ENCODE assay signal across 8 cellular contexts in the genomic region with DNA sequence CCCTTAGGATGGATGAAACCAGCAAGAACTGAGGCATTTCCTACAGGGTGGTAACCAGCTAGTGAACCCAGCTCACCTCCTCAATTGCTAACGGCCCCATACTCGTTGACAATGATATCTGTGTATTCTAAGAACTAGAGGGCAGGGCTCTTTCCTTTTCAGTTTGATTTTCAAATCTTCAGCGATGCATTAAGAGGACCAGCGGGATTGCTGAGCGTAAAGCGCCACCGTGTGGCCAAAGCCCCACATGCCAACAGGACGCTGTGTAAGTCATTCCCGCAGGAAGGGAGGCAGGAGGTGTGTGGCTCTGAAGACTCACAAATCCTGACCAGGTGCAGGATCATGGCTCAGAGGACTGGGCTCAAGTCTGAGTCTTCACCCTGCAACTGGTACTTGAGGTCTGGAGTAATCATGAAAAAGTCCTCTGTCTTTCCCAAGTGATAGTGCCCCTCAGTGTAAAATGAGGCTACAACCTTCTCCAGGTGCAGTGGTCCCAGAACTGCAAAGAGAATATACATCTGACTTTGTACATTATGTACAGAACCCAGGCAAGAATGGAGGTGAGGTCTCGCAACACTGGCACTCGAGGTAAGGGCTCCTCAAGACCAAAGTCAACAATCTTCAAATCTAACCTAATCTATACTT. TPM values are rescaled to one million over a fixed set of nuclear protein-coding genes. Genes with fewer than 3 reads are reported as not detected.
DNase-seq lines count a peak whose midpoint lies in the region; ATAC-seq and TF ChIP-seq lines count a peak whose summit lies in the region.

No MANE protein-coding gene starts in this region.

- no peaks in the 10 kb centered on the region for H3K36me3 Mint-ChIP-seq in GM23338 (ENCODE audit: low read depth)
- no peaks in the 10 kb centered on the region for H3K36me3 Mint-ChIP-seq in activated T-helper 2 cell treated with anti-CD3 and anti-CD28 coated beads, Interferon-gamma antibody, Interleukin-2, Interleukin-4, amounts not matched to agents 10 μg/mL and 5 μg/mL and 100 μg/mL, durations not matched to agents 14 hours and 24 hours and 36 hours (ENCODE audit: low read depth)

- no peaks in the 10 kb centered on the region for H4K20me1 ChIP-seq in DOHH2 (ENCODE audit: control insufficient read depth, insufficient read depth, low read depth, low read length)
- no peaks in the 10 kb centered on the region for H4K20me1 ChIP-seq in GM23338 (replicated peaks; ENCODE audit: insufficient read depth)

- intact Hi-C loops in activated T-helper 2 cell treated with anti-CD3 and anti-CD28 coated beads, Interferon-gamma antibody, Interleukin-2, Interleukin-4, amounts not matched to agents 10 μg/mL and 5 μg/mL and 100 μg/mL, durations not matched to agents 14 hours and 24 hours and 36 hours (cut with micrococcal nuclease), result loop anchor here (1.0 to 10.0 kb wide), 4 partner anchors 158 to 1094 kb away; no protein-coding TSS in a partner anchor
- intact Hi-C loops in thyroid gland (cut with DNase I), result no loop called here

- H3K27ac Mint-ChIP-seq in GM23338, result no peak overlapping the region
- no peak overlapping the region for H3K27ac Mint-ChIP-seq in activated T-helper 2 cell treated with anti-CD3 and anti-CD28 coated beads, Interferon-gamma antibody, Interleukin-2, Interleukin-4, amounts not matched to agents 10 μg/mL and 5 μg/mL and 100 μg/mL, durations not matched to agents 14 hours and 24 hours and 36 hours

- H3K27me3 Mint-ChIP-seq in GM23338 (ENCODE audit: insufficient read depth, low read depth, poor library complexity), result peaks cover 4% of the 10 kb centered on the region
- H3K27me3 Mint-ChIP-seq in activated T-helper 2 cell treated with anti-CD3 and anti-CD28 coated beads, Interferon-gamma antibody, Interleukin-2, Interleukin-4, amounts not matched to agents 10 μg/mL and 5 μg/mL and 100 μg/mL, durations not matched to agents 14 hours and 24 hours and 36 hours (ENCODE audit: low read depth), result peaks cover 16% of the 10 kb centered on the region

- H3K9me3 Mint-ChIP-seq in GM23338, result peaks cover 10% of the 10 kb centered on the region; the same call in 2 of the 3 replicates
- H3K9me3 Mint-ChIP-seq in activated T-helper 2 cell treated with anti-CD3 and anti-CD28 coated beads, Interferon-gamma antibody, Interleukin-2, Interleukin-4, amounts not matched to agents 10 μg/mL and 5 μg/mL and 100 μg/mL, durations not matched to agents 14 hours and 24 hours and 36 hours, result no peaks in the 10 kb centered on the region

- WGBS in thyroid gland, 2 donors, result 7% methylated on average over 11 of the region's 11 CpGs

- H3K9me2 ChIP-seq in DOHH2 (replicated peaks; ENCODE audit: control insufficient read depth, low read length), result no peaks in the 10 kb centered on the region
- H3K9me2 ChIP-seq in GM23338 (ENCODE audit: insufficient read depth), result peaks cover 4% of the 10 kb centered on the region; the same call in 1 of the 2 replicates

- H3K4me1 Mint-ChIP-seq in GM23338, result peaks cover 19% of the 10 kb centered on the region
- H3K4me1 Mint-ChIP-seq in activated T-helper 2 cell treated with anti-CD3 and anti-CD28 coated beads, Interferon-gamma antibody, Interleukin-2, Interleukin-4, amounts not matched to agents 10 μg/mL and 5 μg/mL and 100 μg/mL, durations not matched to agents 14 hours and 24 hours and 36 hours (ENCODE audit: low read depth), result peaks cover 29% of the 10 kb centered on the region

- H3K79me2 ChIP-seq in DOHH2 (ENCODE audit: control insufficient read depth, low read length) (no peaks in the 10 kb centered on the region), GM23338 (replicated peaks; ENCODE audit: insufficient read depth) (no peaks in the 10 kb centered on the region)

- no peak overlapping the region for H2AFZ ChIP-seq in GM23338

- TF ChIP-seq CTCF in DOHH2 (IDR thresholded peaks at IDR 0.05; ENCODE audit: low read depth, low read length, poor library complexity, severe bottlenecking) (peak; percentile 98), GM23338 (conservative IDR thresholded peaks at IDR 0.05; ENCODE audit: low read depth in 2 of 2) (peak; percentile 99), foreskin keratinocyte (conservative IDR thresholded peaks at IDR 0.05) (peak; percentile 95), omental fat pad (IDR thresholded peaks at IDR 0.05) (peak in 2 of 3 donors; percentile 53 to 90), thyroid gland (IDR thresholded peaks at IDR 0.05) (peak; percentile 85 to 94 (median 90))

- H3K27me3 ChIP-seq in DOHH2 (ENCODE audit: control insufficient read depth, low read length), result peaks cover 10% of the 10 kb centered on the region; the same call in 1 of the 2 replicates
- no peaks in the 10 kb centered on the region for H3K27me3 ChIP-seq in GM23338 (ENCODE audit: insufficient read depth)
- peaks cover 23% of the 10 kb centered on the region for H3K27me3 ChIP-seq in foreskin keratinocyte
- no peaks in the 10 kb centered on the region for H3K27me3 ChIP-seq in thyroid gland

- ATAC-seq in GM23338 (peak; percentile 91), foreskin keratinocyte (peak; percentile 90), omental fat pad (ENCODE audit: low FRiP score) (peak; percentile 75)

- no peak for TF ChIP-seq POLR2A in thyroid gland (IDR thresholded peaks at IDR 0.05)

- H3K9me3 ChIP-seq in DOHH2 (ENCODE audit: control insufficient read depth, insufficient read depth, low read length) (no peaks in the 10 kb centered on the region), thyroid gland (no peaks in the 10 kb centered on the region)

- H3F3A ChIP-seq in DOHH2 (ENCODE audit: control insufficient read depth, insufficient read depth), result no peaks in the 10 kb centered on the region
- H3F3A ChIP-seq in GM23338 (replicated peaks; ENCODE audit: low read depth), result 0 out of 2 replicates have a peak, but pooled peaks cover 3% of the 10 kb centered on the region

- H3K36me3 ChIP-seq in DOHH2 (ENCODE audit: control insufficient read depth, low read length), result no peaks in the 10 kb centered on the region
- no peaks in the 10 kb centered on the region for H3K36me3 ChIP-seq in GM23338 (ENCODE audit: insufficient read depth)
- no peaks in the 10 kb centered on the region for H3K36me3 ChIP-seq in thyroid gland

- peaks cover 6% of the 10 kb centered on the region for H3K4me1 ChIP-seq in DOHH2 (ENCODE audit: control insufficient read depth, low read length)
- peaks cover 8% of the 10 kb centered on the region; the same call in 1 of the 2 replicates for H3K4me1 ChIP-seq in GM23338 (ENCODE audit: insufficient read depth)
- no peaks in the 10 kb centered on the region for H3K4me1 ChIP-seq in foreskin keratinocyte
- peaks cover 0 to 4% of the 10 kb centered on the region in 2 donors for H3K4me1 ChIP-seq in thyroid gland

- DNase-seq in GM23338 (ENCODE audit: low spot score) (peak; percentile 95), LoVo (ENCODE audit: low spot score) (peak; percentile 73), SHP77 (lab: John Stamatoyannopoulos, UW) (peak; percentile 68 to 74), foreskin keratinocyte (peak; percentile 26 to 57), omental fat pad (ENCODE audit: low spot score) (peak; percentile 74), thyroid gland (peak; percentile 83 to 88)
- peak; percentile 72 for DNase-seq in activated T-helper 2 cell treated with anti-CD3 and anti-CD28 coated beads, Interferon-gamma antibody, Interleukin-2, Interleukin-4, amounts not matched to agents 10 μg/mL and 5 μg/mL and 100 μg/mL, durations not matched to agents 14 hours and 24 hours and 36 hours (ENCODE audit: low spot score)

- H3K4me3 ChIP-seq in DOHH2 (ENCODE audit: low read length), result no peak overlapping the region
- H3K4me3 ChIP-seq in GM23338, result no peak overlapping the region
- H3K4me3 ChIP-seq in thyroid gland (replicated peaks in 1 of 3), result no peak overlapping the region

- H3K4me2 ChIP-seq in DOHH2 (ENCODE audit: low read length), result no peak overlapping the region
- no peak overlapping the region for H3K4me2 ChIP-seq in GM23338

- H3K4me3 Mint-ChIP-seq in GM23338, result no peak overlapping the region
- no peak overlapping the region for H3K4me3 Mint-ChIP-seq in activated T-helper 2 cell treated with anti-CD3 and anti-CD28 coated beads, Interferon-gamma antibody, Interleukin-2, Interleukin-4, amounts not matched to agents 10 μg/mL and 5 μg/mL and 100 μg/mL, durations not matched to agents 14 hours and 24 hours and 36 hours (ENCODE audit: low read depth)

- H3K27ac ChIP-seq in DOHH2 (ENCODE audit: low read depth, low read length) (no peak overlapping the region), GM23338 (ENCODE audit: low read depth) (no peak overlapping the region), foreskin keratinocyte (no peak overlapping the region), thyroid gland (no peak overlapping the region)

TF ChIP-seq in GM23338, 12 proteins besides CTCF, POLR2A, EP300 and RAD21 (continues in another document):
- TF ChIP-seq ZNF114 (CRISPR knock-in tag; IDR thresholded peaks at IDR 0.05) (no peak), NANOG (IDR thresholded peaks at IDR 0.05; ENCODE audit: borderline replicate concordance) (no peak)

RNA-seq across cellular contexts. Expression of gene C13orf42, which starts 40.9 kb away (rescaled TPM):
- 9.4 and 24.5 TPM in 2 replicates for total RNA-seq in GM23338 (2014; rRNA removed; shearing (Covaris generic))
- polyA plus RNA-seq in GM23338 (2016; fragmentation: Nextera tagmentation; extraction: Ambion mirVana) (94.4 and 96.5 TPM in 2 replicates), foreskin keratinocyte (not detected in 2 replicates)
- total RNA-seq in activated T-helper 2 cell treated with anti-CD3 and anti-CD28 coated beads, Interferon-gamma antibody, Interleukin-2, Interleukin-4, amounts not matched to agents 10 μg/mL and 5 μg/mL and 100 μg/mL, durations not matched to agents 14 hours and 24 hours and 36 hours, result not detected in 2 replicates
- total RNA-seq in foreskin keratinocyte (not detected in 2 replicates), omental fat pad (not detected), thyroid gland (not detected)

Comparison
In these comparisons a context has a peak if more than half of its experiments do, and no peak if none do; other contexts are left out.
1. DNase-seq: peak in every context shown above with its lines; median percentile 95 in GM23338; 86 in thyroid gland; 74 in omental fat pad; 73 in LoVo; 72 in activated T-helper 2 cell treated with anti-CD3 and anti-CD28 coated beads, Interferon-gamma antibody, Interleukin-2, Interleukin-4, amounts not matched to agents 10 μg/mL and 5 μg/mL and 100 μg/mL, durations not matched to agents 14 hours and 24 hours and 36 hours; 71 in SHP77; 42 in foreskin keratinocyte.